Comparison of ENCODE assay signal across 8 cellular contexts in the genomic region with DNA sequence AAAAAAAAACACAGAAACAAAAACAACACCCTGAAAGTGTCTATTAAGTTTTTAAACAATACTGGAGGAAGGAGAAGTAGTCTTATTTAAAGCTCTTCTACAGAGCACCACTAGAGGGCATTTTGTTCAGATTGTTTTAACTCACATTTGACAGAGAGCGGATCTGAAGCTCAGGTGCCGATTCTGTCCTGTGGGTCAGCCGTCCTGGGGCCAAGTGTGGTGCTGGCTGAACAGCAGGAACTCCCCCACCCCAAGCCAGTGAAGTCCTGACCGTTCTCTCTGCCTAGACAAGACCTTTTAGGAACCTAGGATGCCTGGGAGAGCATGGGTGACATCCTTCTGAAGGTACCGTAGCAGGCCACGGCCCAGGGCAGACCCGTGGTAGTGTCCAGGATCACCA. TPM values are rescaled to one million over a fixed set of nuclear protein-coding genes. Genes with fewer than 3 reads are reported as not detected.
DNase-seq lines count a peak whose midpoint lies in the region; ATAC-seq and TF ChIP-seq lines count a peak whose summit lies in the region.

No MANE protein-coding gene starts in this region.

- intact Hi-C loops in esophagus squamous epithelium (cut with DNase I), result loop anchor here (10.0 kb wide), 1 partner anchor 168 kb away; a partner anchor contains a TSS

- H4K20me1 ChIP-seq in Karpas-422 (ENCODE audit: insufficient read depth, low read depth, low read length), result peaks cover 9% of the 10 kb centered on the region; the same call in 1 of the 2 replicates

- TF ChIP-seq POLR2A in esophagus squamous epithelium (IDR thresholded peaks at IDR 0.05), result no peak

- peaks cover 47% of the 10 kb centered on the region for H3K79me2 ChIP-seq in Karpas-422 (ENCODE audit: low read length)
- peaks cover 44% of the 10 kb centered on the region for H3K79me2 ChIP-seq in parathyroid adenoma

- 48 to 54% methylated on average over 7 of the region's 7 CpGs for WGBS in esophagus squamous epithelium, 2 donors

- H3K36me3 ChIP-seq in Karpas-422 (ENCODE audit: insufficient read depth, low read length), result peaks cover 47% of the 10 kb centered on the region
- peaks cover 19 to 66% (median 35%) of the 10 kb centered on the region in 3 donors for H3K36me3 ChIP-seq in esophagus squamous epithelium
- peaks cover 3% of the 10 kb centered on the region for H3K36me3 ChIP-seq in parathyroid adenoma (ENCODE audit: control insufficient read depth, insufficient read depth, low read length)

- no peaks in the 10 kb centered on the region for H3K9me2 ChIP-seq in Karpas-422 (replicated peaks; ENCODE audit: insufficient read depth, low read length)

- H3K4me1 ChIP-seq in Karpas-422 (ENCODE audit: low read length), result peaks cover 23% of the 10 kb centered on the region
- peaks cover 26 to 65% (median 41%) of the 10 kb centered on the region in 3 donors for H3K4me1 ChIP-seq in esophagus squamous epithelium
- peaks cover 5% of the 10 kb centered on the region for H3K4me1 ChIP-seq in parathyroid adenoma

- H3K4me2 ChIP-seq in Karpas-422 (ENCODE audit: low read depth, low read length, poor library complexity, severe bottlenecking) (no peak overlapping the region), parathyroid adenoma (ENCODE audit: low read length) (no peak overlapping the region)

- H3K4me3 ChIP-seq in Karpas-422 (ENCODE audit: low read length) (no peak overlapping the region), esophagus squamous epithelium (no peak overlapping the region), parathyroid adenoma (ENCODE audit: low read depth, low read length) (no peak overlapping the region)

- ATAC-seq in GM21717 (IDR thresholded peaks at IDR 0.05; ENCODE audit: unreplicated experiment) (no peak), HG03521 (IDR thresholded peaks at IDR 0.05; ENCODE audit: unreplicated experiment) (no peak)

- no peaks in the 10 kb centered on the region for H3K27me3 ChIP-seq in Karpas-422 (ENCODE audit: low read length)
- no peaks in the 10 kb centered on the region for H3K27me3 ChIP-seq in esophagus squamous epithelium
- no peaks in the 10 kb centered on the region for H3K27me3 ChIP-seq in parathyroid adenoma (ENCODE audit: control insufficient read depth, insufficient read depth, low read length)

- DNase-seq in NCI-H2171 treated with DMSO at 0.1 percent for 48 hours (lab: John Stamatoyannopoulos, UW), result peak; percentile 68
- DNase-seq in NCI-H2171 (lab: John Stamatoyannopoulos, UW), result no peak
- DNase-seq in Karpas-422, result peak; percentile 82
- DNase-seq in SHP77 treated with DMSO at 0.1 percent for 48 hours (lab: John Stamatoyannopoulos, UW), result peak; percentile 53
- DNase-seq in esophagus squamous epithelium (lab: John Stamatoyannopoulos, UW), result no peak

- H3K27ac ChIP-seq in Karpas-422 (ENCODE audit: low read length) (no peak overlapping the region), esophagus squamous epithelium (peak overlapping the region in 2 of 4 donors; percentile 32 to 55), parathyroid adenoma (no peak overlapping the region)

- H3K9me3 ChIP-seq in Karpas-422 (ENCODE audit: low read length) (peaks cover 13% of the 10 kb centered on the region), esophagus squamous epithelium (peaks cover 0 to 9% (median 7%) of the 10 kb centered on the region in 3 donors), parathyroid adenoma (ENCODE audit: control insufficient read depth, low read length) (no peaks in the 10 kb centered on the region)

- TF ChIP-seq CTCF in esophagus squamous epithelium (IDR thresholded peaks at IDR 0.05) (peak; percentile 13 to 62 (median 48)), parathyroid adenoma (IDR thresholded peaks at IDR 0.05) (peak; percentile 49)

- no peak overlapping the region for H3K9ac ChIP-seq in Karpas-422 (ENCODE audit: low read length)
- H3K9ac ChIP-seq in parathyroid adenoma, result no peak overlapping the region

- H2AFZ ChIP-seq in Karpas-422 (ENCODE audit: low read length) (no peak overlapping the region), parathyroid adenoma (no peak overlapping the region)

RNA-seq across cellular contexts. Expression of a gene that starts 3.9 kb away (rescaled TPM):
- total RNA-seq in Karpas-422 (2014; rRNA removed; shearing (Covaris generic); ENCODE audit: low replicate concordance), result 24.4 and 39.8 TPM in 2 replicates
- 10 to 100 TPM; 39.1 to 54.6 (median 42.8) TPM for total RNA-seq in esophagus squamous epithelium

Comparison
In these comparisons a context has a peak if more than half of its experiments do, and no peak if none do; other contexts are left out.
1. DNase-seq: peak in NCI-H2171 treated with DMSO at 0.1 percent for 48 hours (single experiment), Karpas-422 (single experiment) and SHP77 treated with DMSO at 0.1 percent for 48 hours (single experiment); none in NCI-H2171 (single experiment) and esophagus squamous epithelium (single experiment).